ENCODE assay signal across 20 cellular contexts in genomic region chr10:1127629-1128028, GRCh38.
"Had no signal": no experiment of that assay in that cellular context is flagged by ENCODE, and none has a peak within 500 bp of the region (broad histone marks: within the 10 kb centered on the region; RNA-seq: fewer than 3 reads in every experiment).

No MANE protein-coding gene starts in this region.

- H3K27me3 Mint-ChIP-seq: naive thymus-derived CD8-positive, alpha-beta T cell had no signal

- H3K4me2 ChIP-seq: hepatocyte had no signal

- H3K9me3 ChIP-seq: mucosa of descending colon, ovary, right atrium auricular region, sigmoid colon, stomach had no signal

- H3K27ac ChIP-seq: coronary artery, hepatocyte, ovary, right atrium auricular region, sigmoid colon, skin epidermis, stomach had no signal

- H3K4me1 ChIP-seq: right atrium auricular region, stomach had no signal

- H3K27me3 ChIP-seq: hepatocyte, ovary, right atrium auricular region, sigmoid colon, stomach had no signal

- DNase-seq: effector CD8-positive, alpha-beta T cell; foreskin melanocyte; left colon; mammary epithelial cell; mucosa of descending colon; naive thymus-derived CD8-positive, alpha-beta T cell; nucleus accumbens; ovary; sigmoid colon; stimulated activated CD4-positive, alpha-beta T cell treated with anti-CD3 and anti-CD28 coated beads, Interleukin-2, amount 100 ng/mL, for 24 hours; stimulated activated CD4-positive, alpha-beta T cell treated with anti-CD3 and anti-CD28 coated beads, Interleukin-4, amount 100 ng/mL, for 4 hours; stimulated activated naive CD4-positive, alpha-beta T cell; stomach; substantia nigra; trophoblast cell had no signal

- H3K4me3 ChIP-seq: coronary artery, hepatocyte, mucosa of descending colon, ovary, right atrium auricular region, sigmoid colon, skin epidermis, stomach had no signal

- H3K9me3 Mint-ChIP-seq: naive thymus-derived CD8-positive, alpha-beta T cell; neural crest cell had no signal

- ATAC-seq: left colon; mucosa of descending colon; naive thymus-derived CD8-positive, alpha-beta T cell had no signal

- H3K4me3 Mint-ChIP-seq: naive thymus-derived CD8-positive, alpha-beta T cell; neural crest cell had no signal
